In the genomic region with DNA sequence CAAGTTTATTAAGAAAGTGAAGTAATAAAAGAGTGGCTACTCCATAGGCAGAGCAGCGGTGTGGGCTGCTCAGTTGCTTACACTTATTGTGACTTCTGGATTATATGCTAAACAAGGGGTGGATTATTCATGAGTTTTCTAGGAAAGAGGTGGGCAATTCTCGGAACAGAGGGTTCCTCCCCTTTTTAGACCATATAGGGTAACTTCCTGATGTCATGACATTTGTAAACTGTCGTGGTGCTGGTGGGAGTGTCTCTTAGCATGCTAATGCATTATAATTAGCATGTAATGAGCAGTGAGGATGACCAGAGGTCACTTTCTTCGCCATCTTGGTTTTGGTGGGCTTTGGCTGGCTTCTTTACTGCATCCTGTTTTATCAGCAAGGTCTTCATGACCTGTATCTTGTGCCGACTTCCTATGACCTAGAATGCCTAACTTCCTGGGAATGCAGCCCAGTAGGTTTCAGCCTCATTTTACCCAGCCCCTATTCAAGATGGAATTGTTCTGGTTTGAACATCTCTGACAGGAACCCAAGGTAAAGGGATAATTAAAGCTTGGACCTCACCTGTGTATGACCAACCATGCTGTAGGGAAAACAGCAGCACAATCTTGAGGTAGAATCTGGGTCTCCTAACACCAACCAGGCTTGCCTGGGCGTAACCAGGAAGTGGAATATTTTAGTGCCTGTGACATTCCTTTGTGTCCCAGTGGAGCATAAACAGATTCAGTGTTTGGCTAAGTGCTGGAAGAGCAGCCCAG, we compare ENCODE assay signal across 1 cellular context.
A peak's percentile ranks its signal among the peaks of the same experiment; 100 is the strongest.
TF ChIP-seq lines count a peak whose summit lies in the region.

No MANE protein-coding gene starts in this region.

TF ChIP-seq in K562, 482 proteins besides CTCF, POLR2A, EP300 and RAD21 (continued from another document and continues in another):
- TF ChIP-seq, protein P1, sequence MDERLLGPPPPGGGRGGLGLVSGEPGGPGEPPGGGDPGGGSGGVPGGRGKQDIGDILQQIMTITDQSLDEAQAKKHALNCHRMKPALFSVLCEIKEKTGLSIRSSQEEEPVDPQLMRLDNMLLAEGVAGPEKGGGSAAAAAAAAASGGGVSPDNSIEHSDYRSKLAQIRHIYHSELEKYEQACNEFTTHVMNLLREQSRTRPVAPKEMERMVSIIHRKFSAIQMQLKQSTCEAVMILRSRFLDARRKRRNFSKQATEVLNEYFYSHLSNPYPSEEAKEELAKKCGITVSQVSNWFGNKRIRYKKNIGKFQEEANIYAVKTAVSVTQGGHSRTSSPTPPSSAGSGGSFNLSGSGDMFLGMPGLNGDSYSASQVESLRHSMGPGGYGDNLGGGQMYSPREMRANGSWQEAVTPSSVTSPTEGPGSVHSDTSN (CRISPR knock-in tag; IDR thresholded peaks at IDR 0.05; ENCODE audit: low read depth): no peak
- TF ChIP-seq, protein P1 (tag; conservative IDR thresholded peaks at IDR 0.05; ENCODE audit: low read depth): peak; percentile 53
- TF ChIP-seq NR2C1 (IDR thresholded peaks at IDR 0.05): no peak
- TF ChIP-seq NR2C1 (tag; IDR thresholded peaks at IDR 0.05): peak; percentile 42; the same call in 1 of the 2 replicates
- TF ChIP-seq CTBP1 (IDR thresholded peaks at IDR 0.05; ENCODE audit: borderline replicate concordance): no peak
- TF ChIP-seq NCOA1 (IDR thresholded peaks at IDR 0.05; ENCODE audit: low read depth): no peak
- no peak for TF ChIP-seq SNRNP70 (optimal IDR thresholded peaks at IDR 0.05; ENCODE audit: low read depth, low read length)
- TF ChIP-seq MYBL2 (IDR thresholded peaks at IDR 0.05; ENCODE audit: low read depth): no peak
- no peak for TF ChIP-seq MYBL2 (CRISPR knock-in tag; IDR thresholded peaks at IDR 0.05; ENCODE audit: borderline replicate concordance)
- no peak for TF ChIP-seq THRAP3 (IDR thresholded peaks at IDR 0.05; ENCODE audit: borderline replicate concordance)
- TF ChIP-seq, protein P2, sequence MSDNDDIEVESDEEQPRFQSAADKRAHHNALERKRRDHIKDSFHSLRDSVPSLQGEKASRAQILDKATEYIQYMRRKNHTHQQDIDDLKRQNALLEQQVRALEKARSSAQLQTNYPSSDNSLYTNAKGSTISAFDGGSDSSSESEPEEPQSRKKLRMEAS (CRISPR knock-in tag; IDR thresholded peaks at IDR 0.05): no peak
- 0 out of 4 replicates have a peak, but pooled peaks of 1 of the 2 experiments have one; percentile 11 for TF ChIP-seq NRF1 (conservative IDR thresholded peaks at IDR 0.05 in 1 of 2, IDR thresholded peaks at IDR 0.05 in 1 of 2)
- TF ChIP-seq, protein P3, sequence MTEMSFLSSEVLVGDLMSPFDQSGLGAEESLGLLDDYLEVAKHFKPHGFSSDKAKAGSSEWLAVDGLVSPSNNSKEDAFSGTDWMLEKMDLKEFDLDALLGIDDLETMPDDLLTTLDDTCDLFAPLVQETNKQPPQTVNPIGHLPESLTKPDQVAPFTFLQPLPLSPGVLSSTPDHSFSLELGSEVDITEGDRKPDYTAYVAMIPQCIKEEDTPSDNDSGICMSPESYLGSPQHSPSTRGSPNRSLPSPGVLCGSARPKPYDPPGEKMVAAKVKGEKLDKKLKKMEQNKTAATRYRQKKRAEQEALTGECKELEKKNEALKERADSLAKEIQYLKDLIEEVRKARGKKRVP (CRISPR knock-in tag; IDR thresholded peaks at IDR 0.05): no peak
- TF ChIP-seq, protein P4, sequence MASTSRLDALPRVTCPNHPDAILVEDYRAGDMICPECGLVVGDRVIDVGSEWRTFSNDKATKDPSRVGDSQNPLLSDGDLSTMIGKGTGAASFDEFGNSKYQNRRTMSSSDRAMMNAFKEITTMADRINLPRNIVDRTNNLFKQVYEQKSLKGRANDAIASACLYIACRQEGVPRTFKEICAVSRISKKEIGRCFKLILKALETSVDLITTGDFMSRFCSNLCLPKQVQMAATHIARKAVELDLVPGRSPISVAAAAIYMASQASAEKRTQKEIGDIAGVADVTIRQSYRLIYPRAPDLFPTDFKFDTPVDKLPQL (IDR thresholded peaks at IDR 0.05; ENCODE audit: extremely low read depth, insufficient read length): no peak
- TF ChIP-seq CREBBP (IDR thresholded peaks at IDR 0.05; ENCODE audit: low read depth, low read length): no peak
- TF ChIP-seq BRD4 (IDR thresholded peaks at IDR 0.05): no peak
- no peak for TF ChIP-seq CEBPB (tag; IDR thresholded peaks at IDR 0.05)
- TF ChIP-seq ZNF175 (CRISPR knock-in tag; IDR thresholded peaks at IDR 0.05; ENCODE audit: low read depth): 0 out of 2 replicates have a peak, but pooled peaks have one; percentile 48
- TF ChIP-seq NFRKB (IDR thresholded peaks at IDR 0.05; ENCODE audit: low read depth): no peak
- TF ChIP-seq ZNF75A (CRISPR knock-in tag; IDR thresholded peaks at IDR 0.05): no peak
- TF ChIP-seq ZNF699 (CRISPR knock-in tag; IDR thresholded peaks at IDR 0.05; ENCODE audit: insufficient replicate concordance): no peak
- no peak for TF ChIP-seq TAF1 (IDR thresholded peaks at IDR 0.05; ENCODE audit: control insufficient read depth, extremely low read depth, insufficient read depth, low read length, severe bottlenecking)
- no peak for TF ChIP-seq ZNF24 (IDR thresholded peaks at IDR 0.05)
- TF ChIP-seq SMARCE1 (IDR thresholded peaks at IDR 0.05): no peak
- no peak for TF ChIP-seq SMAD3 (CRISPR knock-in tag; conservative IDR thresholded peaks at IDR 0.05)
- peak; percentile 42 for TF ChIP-seq MEIS2 (IDR thresholded peaks at IDR 0.05; ENCODE audit: partially characterized antibody)
- 0 out of 2 replicates have a peak, but pooled peaks have one; percentile 25 for TF ChIP-seq ZNF239 (CRISPR knock-in tag; IDR thresholded peaks at IDR 0.05)
- no peak for TF ChIP-seq MIER1 (IDR thresholded peaks at IDR 0.05; ENCODE audit: low read depth)
- TF ChIP-seq U2AF1 (optimal IDR thresholded peaks at IDR 0.05; ENCODE audit: low read depth, low read length): no peak
- TF ChIP-seq MCM5 (IDR thresholded peaks at IDR 0.05; ENCODE audit: low read depth): no peak
- TF ChIP-seq E2F3 (CRISPR knock-in tag; IDR thresholded peaks at IDR 0.05): no peak
- no peak for TF ChIP-seq GTF2A2 (tag; IDR thresholded peaks at IDR 0.05)
- TF ChIP-seq, protein P5, sequence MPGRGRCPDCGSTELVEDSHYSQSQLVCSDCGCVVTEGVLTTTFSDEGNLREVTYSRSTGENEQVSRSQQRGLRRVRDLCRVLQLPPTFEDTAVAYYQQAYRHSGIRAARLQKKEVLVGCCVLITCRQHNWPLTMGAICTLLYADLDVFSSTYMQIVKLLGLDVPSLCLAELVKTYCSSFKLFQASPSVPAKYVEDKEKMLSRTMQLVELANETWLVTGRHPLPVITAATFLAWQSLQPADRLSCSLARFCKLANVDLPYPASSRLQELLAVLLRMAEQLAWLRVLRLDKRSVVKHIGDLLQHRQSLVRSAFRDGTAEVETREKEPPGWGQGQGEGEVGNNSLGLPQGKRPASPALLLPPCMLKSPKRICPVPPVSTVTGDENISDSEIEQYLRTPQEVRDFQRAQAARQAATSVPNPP (IDR thresholded peaks at IDR 0.05; ENCODE audit: borderline replicate concordance, insufficient read depth, insufficient read length): no peak
- TF ChIP-seq, protein P6, sequence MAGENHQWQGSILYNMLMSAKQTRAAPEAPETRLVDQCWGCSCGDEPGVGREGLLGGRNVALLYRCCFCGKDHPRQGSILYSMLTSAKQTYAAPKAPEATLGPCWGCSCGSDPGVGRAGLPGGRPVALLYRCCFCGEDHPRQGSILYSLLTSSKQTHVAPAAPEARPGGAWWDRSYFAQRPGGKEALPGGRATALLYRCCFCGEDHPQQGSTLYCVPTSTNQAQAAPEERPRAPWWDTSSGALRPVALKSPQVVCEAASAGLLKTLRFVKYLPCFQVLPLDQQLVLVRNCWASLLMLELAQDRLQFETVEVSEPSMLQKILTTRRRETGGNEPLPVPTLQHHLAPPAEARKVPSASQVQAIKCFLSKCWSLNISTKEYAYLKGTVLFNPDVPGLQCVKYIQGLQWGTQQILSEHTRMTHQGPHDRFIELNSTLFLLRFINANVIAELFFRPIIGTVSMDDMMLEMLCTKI (IDR thresholded peaks at IDR 0.05; ENCODE audit: partially characterized antibody): no peak
- TF ChIP-seq, protein P7, sequence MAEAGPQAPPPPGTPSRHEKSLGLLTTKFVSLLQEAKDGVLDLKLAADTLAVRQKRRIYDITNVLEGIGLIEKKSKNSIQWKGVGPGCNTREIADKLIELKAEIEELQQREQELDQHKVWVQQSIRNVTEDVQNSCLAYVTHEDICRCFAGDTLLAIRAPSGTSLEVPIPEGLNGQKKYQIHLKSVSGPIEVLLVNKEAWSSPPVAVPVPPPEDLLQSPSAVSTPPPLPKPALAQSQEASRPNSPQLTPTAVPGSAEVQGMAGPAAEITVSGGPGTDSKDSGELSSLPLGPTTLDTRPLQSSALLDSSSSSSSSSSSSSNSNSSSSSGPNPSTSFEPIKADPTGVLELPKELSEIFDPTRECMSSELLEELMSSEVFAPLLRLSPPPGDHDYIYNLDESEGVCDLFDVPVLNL (CRISPR knock-in tag; IDR thresholded peaks at IDR 0.05; ENCODE audit: low read depth): no peak
- TF ChIP-seq, protein P8, sequence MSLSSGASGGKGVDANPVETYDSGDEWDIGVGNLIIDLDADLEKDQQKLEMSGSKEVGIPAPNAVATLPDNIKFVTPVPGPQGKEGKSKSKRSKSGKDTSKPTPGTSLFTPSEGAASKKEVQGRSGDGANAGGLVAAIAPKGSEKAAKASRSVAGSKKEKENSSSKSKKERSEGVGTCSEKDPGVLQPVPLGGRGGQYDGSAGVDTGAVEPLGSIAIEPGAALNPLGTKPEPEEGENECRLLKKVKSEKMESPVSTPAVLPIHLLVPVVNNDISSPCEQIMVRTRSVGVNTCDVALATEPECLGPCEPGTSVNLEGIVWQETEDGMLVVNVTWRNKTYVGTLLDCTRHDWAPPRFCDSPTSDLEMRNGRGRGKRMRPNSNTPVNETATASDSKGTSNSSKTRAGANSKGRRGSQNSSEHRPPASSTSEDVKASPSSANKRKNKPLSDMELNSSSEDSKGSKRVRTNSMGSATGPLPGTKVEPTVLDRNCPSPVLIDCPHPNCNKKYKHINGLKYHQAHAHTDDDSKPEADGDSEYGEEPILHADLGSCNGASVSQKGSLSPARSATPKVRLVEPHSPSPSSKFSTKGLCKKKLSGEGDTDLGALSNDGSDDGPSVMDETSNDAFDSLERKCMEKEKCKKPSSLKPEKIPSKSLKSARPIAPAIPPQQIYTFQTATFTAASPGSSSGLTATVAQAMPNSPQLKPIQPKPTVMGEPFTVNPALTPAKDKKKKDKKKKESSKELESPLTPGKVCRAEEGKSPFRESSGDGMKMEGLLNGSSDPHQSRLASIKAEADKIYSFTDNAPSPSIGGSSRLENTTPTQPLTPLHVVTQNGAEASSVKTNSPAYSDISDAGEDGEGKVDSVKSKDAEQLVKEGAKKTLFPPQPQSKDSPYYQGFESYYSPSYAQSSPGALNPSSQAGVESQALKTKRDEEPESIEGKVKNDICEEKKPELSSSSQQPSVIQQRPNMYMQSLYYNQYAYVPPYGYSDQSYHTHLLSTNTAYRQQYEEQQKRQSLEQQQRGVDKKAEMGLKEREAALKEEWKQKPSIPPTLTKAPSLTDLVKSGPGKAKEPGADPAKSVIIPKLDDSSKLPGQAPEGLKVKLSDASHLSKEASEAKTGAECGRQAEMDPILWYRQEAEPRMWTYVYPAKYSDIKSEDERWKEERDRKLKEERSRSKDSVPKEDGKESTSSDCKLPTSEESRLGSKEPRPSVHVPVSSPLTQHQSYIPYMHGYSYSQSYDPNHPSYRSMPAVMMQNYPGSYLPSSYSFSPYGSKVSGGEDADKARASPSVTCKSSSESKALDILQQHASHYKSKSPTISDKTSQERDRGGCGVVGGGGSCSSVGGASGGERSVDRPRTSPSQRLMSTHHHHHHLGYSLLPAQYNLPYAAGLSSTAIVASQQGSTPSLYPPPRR (CRISPR knock-in tag; IDR thresholded peaks at IDR 0.05; ENCODE audit: borderline replicate concordance): no peak
- no peak for TF ChIP-seq JUND (IDR thresholded peaks at IDR 0.05; ENCODE audit: borderline replicate concordance, low read depth, low read length)
- no peak for TF ChIP-seq JUND (tag; IDR thresholded peaks at IDR 0.05; ENCODE audit: borderline replicate concordance, low read depth, low read length)
- TF ChIP-seq, protein P9, sequence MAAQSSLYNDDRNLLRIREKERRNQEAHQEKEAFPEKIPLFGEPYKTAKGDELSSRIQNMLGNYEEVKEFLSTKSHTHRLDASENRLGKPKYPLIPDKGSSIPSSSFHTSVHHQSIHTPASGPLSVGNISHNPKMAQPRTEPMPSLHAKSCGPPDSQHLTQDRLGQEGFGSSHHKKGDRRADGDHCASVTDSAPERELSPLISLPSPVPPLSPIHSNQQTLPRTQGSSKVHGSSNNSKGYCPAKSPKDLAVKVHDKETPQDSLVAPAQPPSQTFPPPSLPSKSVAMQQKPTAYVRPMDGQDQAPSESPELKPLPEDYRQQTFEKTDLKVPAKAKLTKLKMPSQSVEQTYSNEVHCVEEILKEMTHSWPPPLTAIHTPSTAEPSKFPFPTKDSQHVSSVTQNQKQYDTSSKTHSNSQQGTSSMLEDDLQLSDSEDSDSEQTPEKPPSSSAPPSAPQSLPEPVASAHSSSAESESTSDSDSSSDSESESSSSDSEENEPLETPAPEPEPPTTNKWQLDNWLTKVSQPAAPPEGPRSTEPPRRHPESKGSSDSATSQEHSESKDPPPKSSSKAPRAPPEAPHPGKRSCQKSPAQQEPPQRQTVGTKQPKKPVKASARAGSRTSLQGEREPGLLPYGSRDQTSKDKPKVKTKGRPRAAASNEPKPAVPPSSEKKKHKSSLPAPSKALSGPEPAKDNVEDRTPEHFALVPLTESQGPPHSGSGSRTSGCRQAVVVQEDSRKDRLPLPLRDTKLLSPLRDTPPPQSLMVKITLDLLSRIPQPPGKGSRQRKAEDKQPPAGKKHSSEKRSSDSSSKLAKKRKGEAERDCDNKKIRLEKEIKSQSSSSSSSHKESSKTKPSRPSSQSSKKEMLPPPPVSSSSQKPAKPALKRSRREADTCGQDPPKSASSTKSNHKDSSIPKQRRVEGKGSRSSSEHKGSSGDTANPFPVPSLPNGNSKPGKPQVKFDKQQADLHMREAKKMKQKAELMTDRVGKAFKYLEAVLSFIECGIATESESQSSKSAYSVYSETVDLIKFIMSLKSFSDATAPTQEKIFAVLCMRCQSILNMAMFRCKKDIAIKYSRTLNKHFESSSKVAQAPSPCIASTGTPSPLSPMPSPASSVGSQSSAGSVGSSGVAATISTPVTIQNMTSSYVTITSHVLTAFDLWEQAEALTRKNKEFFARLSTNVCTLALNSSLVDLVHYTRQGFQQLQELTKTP (IDR thresholded peaks at IDR 0.05; ENCODE audit: low read depth in 1 of 2, partially characterized antibody in 2 of 2): no peak
- TF ChIP-seq POLR2B (IDR thresholded peaks at IDR 0.05; ENCODE audit: low read depth, partially characterized antibody): no peak
- no peak for TF ChIP-seq CBFA2T3 (IDR thresholded peaks at IDR 0.05)
